24 cellular contexts compared by ENCODE assay signal in genomic region chr7:115516341-115516740, GRCh38.
"Had no signal": no experiment of that assay in that cellular context is flagged by ENCODE, and none has a peak within 500 bp of the region (broad histone marks: within the 10 kb centered on the region; RNA-seq: fewer than 3 reads in every experiment).

No MANE protein-coding gene starts in this region.

- H3K27me3 ChIP-seq: right lobe of liver, vagina had no signal

- ATAC-seq: activated CD8-positive, alpha-beta memory T cell treated with anti-CD3 and anti-CD28 coated beads, Interleukin-2, amount 10 ng/mL, durations not matched to agents 7 days and 5 days; activated CD8-positive, alpha-beta T cell treated with anti-CD3 and anti-CD28 coated beads for 36 hours; right lobe of liver; stimulated activated naive B cell treated with anti-CD40 and anti-IgM and Interleukin-4, amounts not matched to agents 10 μg/mL and 1 μg/mL and 100 μg/mL, for 72 hours; T-cell had no signal

- H3K9me3 ChIP-seq: left ventricle myocardium inferior, right lobe of liver, vagina had no signal

- H3K9me3 Mint-ChIP-seq: activated CD4-positive, alpha-beta T cell treated with anti-CD3 and anti-CD28 coated beads, Interleukin-2, amount 10 ng/mL, durations not matched to agents 7 days and 5 days; activated CD8-positive, alpha-beta T cell treated with anti-CD3 and anti-CD28 coated beads for 36 hours; activated naive CD4-positive, alpha-beta T cell treated with anti-CD3 and anti-CD28 coated beads, Interleukin-2, amount 10 ng/mL, durations not matched to agents 7 days and 5 days; stimulated activated naive B cell treated with anti-CD40 and anti-IgM and Interleukin-4, amounts not matched to agents 10 μg/mL and 1 μg/mL and 100 μg/mL, for 72 hours; T-cell; T-helper 2 cell treated with Interferon-gamma antibody and Interleukin-4, amounts not matched to agents 5 μg/mL and 100 μg/mL, for 36 hours had no signal

- H3K4me1 Mint-ChIP-seq: activated CD4-positive, alpha-beta T cell treated with anti-CD3 and anti-CD28 coated beads, Interleukin-2, amount 10 ng/mL, durations not matched to agents 7 days and 5 days; activated CD8-positive, alpha-beta memory T cell treated with anti-CD3 and anti-CD28 coated beads, Interleukin-2, amount 10 ng/mL, durations not matched to agents 7 days and 5 days; activated naive CD4-positive, alpha-beta T cell treated with anti-CD3 and anti-CD28 coated beads, Interleukin-2, amount 10 ng/mL, durations not matched to agents 7 days and 5 days; stimulated activated naive B cell treated with anti-CD40 and anti-IgM and Interleukin-4, amounts not matched to agents 10 μg/mL and 1 μg/mL and 100 μg/mL, for 72 hours; T-cell had no signal

- H2AFZ ChIP-seq: parathyroid adenoma had no signal

- H3K4me3 ChIP-seq: left ventricle myocardium inferior, right lobe of liver, smooth muscle cell, vagina had no signal

- H3K27me3 Mint-ChIP-seq: activated CD4-positive, alpha-beta T cell treated with anti-CD3 and anti-CD28 coated beads, Interleukin-2, amount 10 ng/mL, durations not matched to agents 7 days and 5 days; activated CD8-positive, alpha-beta memory T cell treated with anti-CD3 and anti-CD28 coated beads, Interleukin-2, amount 10 ng/mL, durations not matched to agents 7 days and 5 days; activated CD8-positive, alpha-beta T cell treated with anti-CD3 and anti-CD28 coated beads for 36 hours; activated naive CD4-positive, alpha-beta T cell treated with anti-CD3 and anti-CD28 coated beads, Interleukin-2, amount 10 ng/mL, durations not matched to agents 7 days and 5 days; stimulated activated naive B cell treated with anti-CD40 and anti-IgM and Interleukin-4, amounts not matched to agents 10 μg/mL and 1 μg/mL and 100 μg/mL, for 72 hours; T-cell had no signal

- H3K27ac Mint-ChIP-seq: activated CD4-positive, alpha-beta T cell treated with anti-CD3 and anti-CD28 coated beads, Interleukin-2, amount 10 ng/mL, durations not matched to agents 7 days and 5 days; activated CD8-positive, alpha-beta memory T cell treated with anti-CD3 and anti-CD28 coated beads, Interleukin-2, amount 10 ng/mL, durations not matched to agents 7 days and 5 days; activated CD8-positive, alpha-beta T cell treated with anti-CD3 and anti-CD28 coated beads for 36 hours; activated naive CD4-positive, alpha-beta T cell treated with anti-CD3 and anti-CD28 coated beads, Interleukin-2, amount 10 ng/mL, durations not matched to agents 7 days and 5 days; mesothelial cell of epicardium; stimulated activated naive B cell treated with anti-CD40 and anti-IgM and Interleukin-4, amounts not matched to agents 10 μg/mL and 1 μg/mL and 100 μg/mL, for 72 hours; T-cell; T-helper 2 cell treated with Interferon-gamma antibody and Interleukin-4, amounts not matched to agents 5 μg/mL and 100 μg/mL, for 36 hours had no signal

- H3K36me3 ChIP-seq: left ventricle myocardium inferior, right lobe of liver, vagina had no signal

- H3K9ac ChIP-seq: parathyroid adenoma had no signal

- H3K4me1 ChIP-seq: left ventricle myocardium inferior, parathyroid adenoma, right lobe of liver, vagina had no signal

- H3K36me3 Mint-ChIP-seq: activated CD8-positive, alpha-beta memory T cell treated with anti-CD3 and anti-CD28 coated beads, Interleukin-2, amount 10 ng/mL, durations not matched to agents 7 days and 5 days; activated naive CD4-positive, alpha-beta T cell treated with anti-CD3 and anti-CD28 coated beads, Interleukin-2, amount 10 ng/mL, durations not matched to agents 7 days and 5 days; stimulated activated naive B cell treated with anti-CD40 and anti-IgM and Interleukin-4, amounts not matched to agents 10 μg/mL and 1 μg/mL and 100 μg/mL, for 72 hours; T-cell had no signal

- DNase-seq: activated CD4-positive, alpha-beta T cell treated with anti-CD3 and anti-CD28 coated beads, Interleukin-2, amount 10 ng/mL, durations not matched to agents 7 days and 5 days; activated CD4-positive, CD25-positive, alpha-beta regulatory T cell treated with anti-CD3 and anti-CD28 coated beads, Interleukin-2, amount 50 U/mL, for 72 hours; activated CD8-positive, alpha-beta memory T cell treated with anti-CD3 and anti-CD28 coated beads, Interleukin-2, amount 10 ng/mL, durations not matched to agents 7 days and 5 days; activated CD8-positive, alpha-beta T cell treated with anti-CD3 and anti-CD28 coated beads for 36 hours; activated effector memory CD4-positive, alpha-beta T cell treated with anti-CD3 and anti-CD28 coated beads, Interleukin-2, amount 50 U/mL, for 16 hours; activated naive CD4-positive, alpha-beta T cell treated with anti-CD3 and anti-CD28 coated beads, Interleukin-2, amount 10 ng/mL, durations not matched to agents 7 days and 5 days; activated T-cell treated with anti-CD3 and anti-CD28 coated beads for 4 hours; cortex of kidney; erythroblast; hippocampal formation; left ventricle myocardium inferior; nucleus accumbens; right lobe of liver; stimulated activated CD4-positive, alpha-beta T cell treated with anti-CD3 and anti-CD28 coated beads, Interleukin-15, amount 100 ng/mL, for 24 hours; stimulated activated CD4-positive, alpha-beta T cell treated with anti-CD3 and anti-CD28 coated beads, Interleukin-2, amount 100 ng/mL, for 48 hours; stimulated activated CD8-positive, alpha-beta memory T cell treated with anti-CD3 and anti-CD28 coated beads, Interleukin-4, amount 100 ng/mL, for 48 hours; stimulated activated naive B cell treated with anti-CD40 and anti-IgM and Interleukin-4, amounts not matched to agents 10 μg/mL and 1 μg/mL and 100 μg/mL, for 72 hours; T-cell had no signal

- H3K4me2 ChIP-seq: smooth muscle cell had no signal

- H3K27ac ChIP-seq: left ventricle myocardium inferior, parathyroid adenoma, right lobe of liver, vagina, VCaP had no signal

- H3K4me3 Mint-ChIP-seq: activated CD4-positive, alpha-beta T cell treated with anti-CD3 and anti-CD28 coated beads, Interleukin-2, amount 10 ng/mL, durations not matched to agents 7 days and 5 days; activated CD8-positive, alpha-beta memory T cell treated with anti-CD3 and anti-CD28 coated beads, Interleukin-2, amount 10 ng/mL, durations not matched to agents 7 days and 5 days; activated CD8-positive, alpha-beta T cell treated with anti-CD3 and anti-CD28 coated beads for 36 hours; activated naive CD4-positive, alpha-beta T cell treated with anti-CD3 and anti-CD28 coated beads, Interleukin-2, amount 10 ng/mL, durations not matched to agents 7 days and 5 days; mesothelial cell of epicardium; stimulated activated naive B cell treated with anti-CD40 and anti-IgM and Interleukin-4, amounts not matched to agents 10 μg/mL and 1 μg/mL and 100 μg/mL, for 72 hours; T-cell; T-helper 2 cell treated with Interferon-gamma antibody and Interleukin-4, amounts not matched to agents 5 μg/mL and 100 μg/mL, for 36 hours had no signal
